ENCODE assay signal across 14 cellular contexts in the genomic region with DNA sequence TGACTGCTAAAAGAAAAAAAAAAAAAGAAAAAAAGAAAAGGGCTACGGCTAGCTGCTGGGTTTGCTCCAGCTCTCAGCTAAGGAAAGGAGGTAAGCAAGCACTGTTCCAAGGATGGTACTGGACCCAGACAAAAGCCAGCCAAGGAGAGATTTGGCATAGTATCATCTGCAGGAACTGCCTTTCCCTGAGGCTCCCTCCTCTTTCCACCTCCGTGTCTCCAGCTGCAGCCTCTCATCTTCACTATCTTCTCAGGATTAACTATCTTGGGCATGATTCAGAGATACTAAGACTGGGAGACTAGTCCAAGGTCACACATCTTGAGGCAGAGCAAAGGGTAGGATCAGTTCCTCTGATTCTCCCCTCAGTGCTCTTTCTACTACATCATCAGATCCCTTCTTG. TPM values are rescaled to one million over a fixed set of nuclear protein-coding genes. Genes with fewer than 3 reads are reported as not detected.
A peak's percentile ranks its signal among the peaks of the same experiment; 100 is the strongest.
DNase-seq lines count a peak whose midpoint lies in the region; ATAC-seq and TF ChIP-seq lines count a peak whose summit lies in the region.
"Had no signal": no experiment of that assay in that cellular context is flagged by ENCODE, and none has a peak within 500 bp of the region (broad histone marks: within the 10 kb centered on the region; RNA-seq: fewer than 3 reads in every experiment).

No MANE protein-coding gene starts in this region.

- no peaks in the 10 kb centered on the region for H3K9me3 Mint-ChIP-seq in chondrocyte (ENCODE audit: low read depth)
- H3K9me3 Mint-ChIP-seq: T-helper 1 cell treated with Interleukin-12 subunit alpha and Interleukin-12 subunit beta and Interleukin-4 antibody, amounts not matched to agents 30 μg/mL and 1 μg/mL, for 36 hours had no signal

- H3K4me1 Mint-ChIP-seq in chondrocyte (ENCODE audit: low read depth), result peaks cover 16% of the 10 kb centered on the region

- peak overlapping the region; percentile 85 for H3K4me2 ChIP-seq in fibroblast of lung (ENCODE audit: extremely low read depth, insufficient read depth, low read length)

- H3K4me3 ChIP-seq in ACC112 (ENCODE audit: low read depth, low read length) (peak overlapping the region; percentile 64), fibroblast of lung (replicated peaks in 1 of 4; ENCODE audit: control extremely low read depth in 1 of 4, insufficient read depth in 1 of 4, low read depth in 3 of 4, low read length in 4 of 4) (peak overlapping the region in 3 of 4 experiments; percentile 14 to 33 (median 24)), rectal smooth muscle tissue (ENCODE audit: low read length) (peak overlapping the region; percentile 1)
- H3K4me3 ChIP-seq: pancreas had no signal

- H3K79me2 ChIP-seq in ACC112 (ENCODE audit: control insufficient read depth, insufficient read depth, low read length, unreplicated experiment) (peaks cover 84% of the 10 kb centered on the region), fibroblast of lung (ENCODE audit: control insufficient read depth, insufficient read depth, low read length) (peaks cover 88% of the 10 kb centered on the region)

- H3K9me3 ChIP-seq in fibroblast of lung (ENCODE audit: control insufficient read depth, insufficient read depth, low read depth, low read length), result no peaks in the 10 kb centered on the region
- H3K9me3 ChIP-seq: pancreas had no signal

- H3K9ac ChIP-seq in fibroblast of lung (ENCODE audit: insufficient read depth, low read length), result no peak overlapping the region
- no peak overlapping the region for H3K9ac ChIP-seq in rectal smooth muscle tissue (ENCODE audit: low read length)

- H3K27ac ChIP-seq in ACC112 (ENCODE audit: low read depth, low read length), result peak overlapping the region; percentile 4; the same call in 1 of the 2 replicates
- H3K27ac ChIP-seq in fibroblast of lung (ENCODE audit: insufficient read depth, low read length), result no peak overlapping the region
- H3K27ac ChIP-seq in rectal smooth muscle tissue (ENCODE audit: low read depth, low read length), result peak overlapping the region; percentile 73
- H3K27ac ChIP-seq: pancreas had no signal

- H3K36me3 ChIP-seq in ACC112 (ENCODE audit: insufficient read depth, low read length) (no peaks in the 10 kb centered on the region), fibroblast of lung (ENCODE audit: control insufficient read depth, insufficient read depth, low read length) (no peaks in the 10 kb centered on the region), rectal smooth muscle tissue (ENCODE audit: control insufficient read depth, insufficient read depth, low read length) (no peaks in the 10 kb centered on the region)
- H3K36me3 ChIP-seq: pancreas had no signal

- H4K20me1 ChIP-seq in fibroblast of lung (ENCODE audit: control insufficient read depth, extremely low read depth, insufficient read depth, low read length), result peaks cover 3% of the 10 kb centered on the region

- H3K4me1 ChIP-seq in ACC112 (ENCODE audit: control insufficient read depth, insufficient read depth, low read length, unreplicated experiment) (peaks cover 74% of the 10 kb centered on the region), fibroblast of lung (ENCODE audit: control insufficient read depth, extremely low read depth, insufficient read depth, low read length) (peaks cover 14% of the 10 kb centered on the region), rectal smooth muscle tissue (ENCODE audit: control insufficient read depth, insufficient read depth, low read length) (peaks cover 40% of the 10 kb centered on the region)

- H2AFZ ChIP-seq in ACC112 (ENCODE audit: low read length, unreplicated experiment) (peak overlapping the region; percentile 38), fibroblast of lung (ENCODE audit: low read length) (no peak overlapping the region)

- no peak overlapping the region for H3K4me3 Mint-ChIP-seq in chondrocyte (ENCODE audit: unreplicated experiment)
- H3K4me3 Mint-ChIP-seq: T-helper 1 cell treated with Interleukin-12 subunit alpha and Interleukin-12 subunit beta and Interleukin-4 antibody, amounts not matched to agents 30 μg/mL and 1 μg/mL, for 36 hours had no signal

- H3K27ac Mint-ChIP-seq in chondrocyte (ENCODE audit: unreplicated experiment), result no peak overlapping the region
- H3K27ac Mint-ChIP-seq: T-helper 1 cell treated with Interleukin-12 subunit alpha and Interleukin-12 subunit beta and Interleukin-4 antibody, amounts not matched to agents 30 μg/mL and 1 μg/mL, for 36 hours had no signal

- H3K27me3 Mint-ChIP-seq in chondrocyte (ENCODE audit: low read depth), result peaks cover 2% of the 10 kb centered on the region

- H3K27me3 ChIP-seq in ACC112 (ENCODE audit: insufficient read depth, low read length), result no peaks in the 10 kb centered on the region
- H3K27me3 ChIP-seq in fibroblast of lung (ENCODE audit: control insufficient read depth, insufficient read depth, low read length), result no peaks in the 10 kb centered on the region
- no peaks in the 10 kb centered on the region for H3K27me3 ChIP-seq in rectal smooth muscle tissue (ENCODE audit: control insufficient read depth, insufficient read depth, low read length)
- H3K27me3 ChIP-seq: pancreas had no signal

- DNase-seq in NCI-H69 (lab: John Stamatoyannopoulos, UW), result peak; percentile 76
- no peak for DNase-seq in fibroblast of lung (ENCODE audit: low read depth in 2 of 2)
- no peak for DNase-seq in chondrocyte (ENCODE audit: low spot score)
- DNase-seq in NCI-H446 treated with DMSO at 0.1 percent for 48 hours (lab: John Stamatoyannopoulos, UW), result no peak
- DNase-seq: GDM1; kidney; NCI-H2081 treated with DMSO at 0.1 percent for 48 hours; NK-92 treated with Interleukin-12 subunit alpha and Interleukin-12 subunit beta, amount 100 ng/mL, for 24 hours; pancreas had no signal

- ATAC-seq in HG02759 (IDR thresholded peaks at IDR 0.05; ENCODE audit: unreplicated experiment) (no peak), HG03139 (IDR thresholded peaks at IDR 0.05; ENCODE audit: unreplicated experiment) (no peak)
- ATAC-seq: pancreas had no signal

- no peak for TF ChIP-seq CTCF in fibroblast of lung (conservative IDR thresholded peaks at IDR 0.05 in 1 of 2, IDR thresholded peaks at IDR 0.05 in 1 of 2; ENCODE audit: low read depth in 1 of 2, low read length in 2 of 2)
- TF ChIP-seq CTCF in chondrocyte (IDR thresholded peaks at IDR 0.05), result no peak

- H3K36me3 Mint-ChIP-seq in chondrocyte (ENCODE audit: low read depth), result no peaks in the 10 kb centered on the region

RNA-seq across cellular contexts. Expression of gene KITLG, which starts 6.0 kb away (rescaled TPM):
- 45.7 and 64.6 TPM in 2 replicates for total RNA-seq in fibroblast of lung
- polyA plus RNA-seq in fibroblast of lung, result 37.7 and 132 TPM in 2 replicates
- polyA plus RNA-seq in fibroblast of lung (2012), result 28.6 and 88.5 TPM in 2 replicates
- 6.8 and 24.2 TPM in 2 replicates for polyA minus RNA-seq in fibroblast of lung (ENCODE audit: low replicate concordance)
- 1.7 to 3.8 TPM (median 3.7 TPM) in 3 replicates for total RNA-seq in chondrocyte

Comparison
In these comparisons a context has a peak if more than half of its experiments do, and no peak if none do; other contexts are left out.
1. H3K4me3 ChIP-seq: peak in every context shown above with its lines; median percentile 64 in ACC112; 24 in fibroblast of lung; 1 in rectal smooth muscle tissue.